13 cellular contexts compared by ENCODE assay signal in the genomic region with DNA sequence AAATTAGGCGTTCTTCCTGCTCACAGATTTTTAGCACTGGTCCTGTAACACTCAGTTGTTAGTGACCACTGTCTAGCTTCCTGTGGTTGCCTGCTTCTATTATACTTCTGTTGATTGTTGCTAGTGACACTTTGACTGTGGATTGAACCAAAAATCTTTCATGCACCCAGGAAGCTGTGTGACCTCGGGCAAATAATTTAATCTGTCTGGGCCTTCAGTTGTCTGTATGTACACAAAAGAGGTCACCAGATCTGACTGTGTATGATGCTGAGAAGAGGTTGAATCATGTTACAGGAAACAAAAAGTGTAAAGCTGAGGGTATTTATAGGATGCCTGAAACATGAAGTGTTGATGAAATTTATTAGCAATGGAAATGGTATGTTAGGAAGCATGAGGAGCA. TPM values are rescaled to one million over a fixed set of nuclear protein-coding genes. Genes with fewer than 3 reads are reported as not detected.
DNase-seq lines count a peak whose midpoint lies in the region; ATAC-seq, FAIRE-seq and TF ChIP-seq lines count a peak whose summit lies in the region.
"Had no signal": no experiment of that assay in that cellular context is flagged by ENCODE, and none has a peak within 500 bp of the region (broad histone marks: within the 10 kb centered on the region; RNA-seq: fewer than 3 reads in every experiment).

No MANE protein-coding gene starts in this region.

- peak; percentile 62 for ATAC-seq in activated CD8-positive, alpha-beta memory T cell treated with anti-CD3 and anti-CD28 coated beads, Interleukin-2, amount 10 ng/mL, durations not matched to agents 7 days and 5 days
- ATAC-seq in HG03354 (IDR thresholded peaks at IDR 0.05; ENCODE audit: poor library complexity, severe bottlenecking, unreplicated experiment) = peak; percentile 36
- peak; percentile 82 for ATAC-seq in stimulated activated effector memory CD8-positive, alpha-beta T cell treated with anti-CD3 and anti-CD28 coated beads, Interleukin-12 subunit alpha, Interleukin-12 subunit beta, amount 100 ng/mL, for 72 hours

- H3K9me3 ChIP-seq in astrocyte (ENCODE audit: insufficient read depth, low read depth, low read length) (no peaks in the 10 kb centered on the region), ovary (no peaks in the 10 kb centered on the region)

- H4K20me1 ChIP-seq in astrocyte (ENCODE audit: insufficient read depth, low read length) = no peaks in the 10 kb centered on the region

- H3K27me3 ChIP-seq in astrocyte (ENCODE audit: insufficient read depth, low read length) = no peaks in the 10 kb centered on the region
- no peaks in the 10 kb centered on the region for H3K27me3 ChIP-seq in ovary

- WGBS in ovary, 3 donors = 81 to 96% (median 91%) methylated on average over 2 of the region's 2 CpGs

- H3K27me3 Mint-ChIP-seq in activated CD8-positive, alpha-beta memory T cell treated with anti-CD3 and anti-CD28 coated beads, Interleukin-2, amount 10 ng/mL, durations not matched to agents 7 days and 5 days = no peaks in the 10 kb centered on the region
- H3K27me3 Mint-ChIP-seq in astrocyte (ENCODE audit: low read depth, unreplicated experiment) = peaks cover 2% of the 10 kb centered on the region

- TF ChIP-seq CTCF in astrocyte (IDR thresholded peaks at IDR 0.05; ENCODE audit: insufficient read depth, low read depth, low read length) (no peak), GM10248 (IDR thresholded peaks at IDR 0.05; ENCODE audit: control extremely low read depth, extremely low read depth, low read depth, missing control alignments) (no peak), ovary (IDR thresholded peaks at IDR 0.05) (no peak)

- no peaks in the 10 kb centered on the region for H3K79me2 ChIP-seq in astrocyte (ENCODE audit: insufficient read depth, low read length)

- H3K36me3 Mint-ChIP-seq in activated CD8-positive, alpha-beta memory T cell treated with anti-CD3 and anti-CD28 coated beads, Interleukin-2, amount 10 ng/mL, durations not matched to agents 7 days and 5 days = peaks cover 34% of the 10 kb centered on the region
- H3K36me3 Mint-ChIP-seq in astrocyte (ENCODE audit: low read depth, unreplicated experiment) = no peaks in the 10 kb centered on the region
- H3K36me3 Mint-ChIP-seq in stimulated activated effector memory CD8-positive, alpha-beta T cell treated with anti-CD3 and anti-CD28 coated beads, Interleukin-12 subunit alpha, Interleukin-12 subunit beta, amount 100 ng/mL, for 72 hours = peaks cover 100% of the 10 kb centered on the region

- H3K36me3 ChIP-seq in astrocyte (ENCODE audit: insufficient read depth, low read length) = no peaks in the 10 kb centered on the region
- H3K36me3 ChIP-seq in ovary = no peaks in the 10 kb centered on the region

- no peak overlapping the region for H3K9ac ChIP-seq in astrocyte (ENCODE audit: low read length)

- H3K9me3 Mint-ChIP-seq in activated CD8-positive, alpha-beta memory T cell treated with anti-CD3 and anti-CD28 coated beads, Interleukin-2, amount 10 ng/mL, durations not matched to agents 7 days and 5 days (ENCODE audit: low read depth) = no peaks in the 10 kb centered on the region
- H3K9me3 Mint-ChIP-seq in astrocyte (ENCODE audit: unreplicated experiment) = peaks cover 3% of the 10 kb centered on the region
- no peaks in the 10 kb centered on the region for H3K9me3 Mint-ChIP-seq in stimulated activated effector memory CD8-positive, alpha-beta T cell treated with anti-CD3 and anti-CD28 coated beads, Interleukin-12 subunit alpha, Interleukin-12 subunit beta, amount 100 ng/mL, for 72 hours

- no peak overlapping the region for H2AFZ ChIP-seq in astrocyte (ENCODE audit: low read depth, low read length)

- TF ChIP-seq EP300 in ovary (IDR thresholded peaks at IDR 0.05) = no peak

- peak overlapping the region; percentile 29 for H3K4me3 Mint-ChIP-seq in activated CD8-positive, alpha-beta memory T cell treated with anti-CD3 and anti-CD28 coated beads, Interleukin-2, amount 10 ng/mL, durations not matched to agents 7 days and 5 days
- no peak overlapping the region for H3K4me3 Mint-ChIP-seq in astrocyte (ENCODE audit: unreplicated experiment)
- peak overlapping the region; percentile 44 for H3K4me3 Mint-ChIP-seq in stimulated activated effector memory CD8-positive, alpha-beta T cell treated with anti-CD3 and anti-CD28 coated beads, Interleukin-12 subunit alpha, Interleukin-12 subunit beta, amount 100 ng/mL, for 72 hours

- peaks cover 5% of the 10 kb centered on the region for H3K4me1 ChIP-seq in astrocyte (ENCODE audit: insufficient read depth, low read length)
- no peaks in the 10 kb centered on the region for H3K4me1 ChIP-seq in ovary (ENCODE audit: insufficient read depth)

- H3K4me3 ChIP-seq in astrocyte (ENCODE audit: insufficient read depth, low read depth, low read length) (no peak overlapping the region), ovary (no peak overlapping the region)

- no peak for TF ChIP-seq POLR2A in ovary (IDR thresholded peaks at IDR 0.05)

- intact Hi-C loops in ovary (cut with DNase I) = no loop called here

- POLR2A ChIA-PET in GM10248 (lab: Yijun Ruan, JAX) = no interaction called here

- no peak for FAIRE-seq in astrocyte (lab: Jason Lieb, UNC)

- peaks cover 73% of the 10 kb centered on the region for H3K4me1 Mint-ChIP-seq in activated CD8-positive, alpha-beta memory T cell treated with anti-CD3 and anti-CD28 coated beads, Interleukin-2, amount 10 ng/mL, durations not matched to agents 7 days and 5 days
- peaks cover 11% of the 10 kb centered on the region for H3K4me1 Mint-ChIP-seq in astrocyte (ENCODE audit: low read depth, unreplicated experiment)
- peaks cover 54% of the 10 kb centered on the region for H3K4me1 Mint-ChIP-seq in stimulated activated effector memory CD8-positive, alpha-beta T cell treated with anti-CD3 and anti-CD28 coated beads, Interleukin-12 subunit alpha, Interleukin-12 subunit beta, amount 100 ng/mL, for 72 hours

- H3K27ac Mint-ChIP-seq in activated CD8-positive, alpha-beta memory T cell treated with anti-CD3 and anti-CD28 coated beads, Interleukin-2, amount 10 ng/mL, durations not matched to agents 7 days and 5 days = peak overlapping the region; percentile 81
- H3K27ac Mint-ChIP-seq in astrocyte (ENCODE audit: unreplicated experiment) = no peak overlapping the region
- peak overlapping the region; percentile 77 for H3K27ac Mint-ChIP-seq in stimulated activated effector memory CD8-positive, alpha-beta T cell treated with anti-CD3 and anti-CD28 coated beads, Interleukin-12 subunit alpha, Interleukin-12 subunit beta, amount 100 ng/mL, for 72 hours

- CTCF ChIA-PET in activated CD8-positive, alpha-beta memory T cell treated with anti-CD3 and anti-CD28 coated beads, Interleukin-2, amount 10 ng/mL, durations not matched to agents 7 days and 5 days (lab: Charles Lee) = interaction anchor here (1.2 to 1.9 kb wide), 2 partner anchors 15 to 20 kb away, joined by 4 to 6 read pairs; no protein-coding TSS in a partner anchor
- CTCF ChIA-PET in GM10248 (lab: Yijun Ruan, JAX) = interaction anchor here (1.1 to 1.2 kb wide), 2 partner anchors 9 to 13 kb away, joined by 3 to 5 read pairs; a partner anchor contains a TSS

- DNase-seq in activated CD8-positive, alpha-beta memory T cell treated with anti-CD3 and anti-CD28 coated beads, Interleukin-2, amount 10 ng/mL, durations not matched to agents 7 days and 5 days = peak; percentile 63
- DNase-seq in activated CD8-positive, alpha-beta memory T cell treated with anti-CD3 and anti-CD28 coated beads, Interleukin-2, amount 50 U/mL, for 4 hours = no peak
- DNase-seq in astrocyte (ENCODE audit: low read depth) (peak; percentile 40), GM10248 (ENCODE audit: extremely low spot score) (no peak), ovary (no peak), HT-29 (ENCODE audit: low spot score) (no peak)
- DNase-seq in stimulated activated effector memory CD8-positive, alpha-beta T cell treated with anti-CD3 and anti-CD28 coated beads, Interleukin-12 subunit alpha, Interleukin-12 subunit beta, amount 100 ng/mL, for 72 hours (ENCODE audit: low spot score in 2 of 2) = no peak
- DNase-seq: Karpas-422; NK-92 treated with Interleukin-12 subunit alpha and Interleukin-12 subunit beta, amount 100 ng/mL, for 24 hours; stimulated activated CD4-positive, alpha-beta T cell treated with anti-CD3 and anti-CD28 coated beads, Interleukin-4, amount 100 ng/mL, for 24 hours had no signal

- peak overlapping the region; percentile 41 for H3K4me2 ChIP-seq in astrocyte (ENCODE audit: low read length)

- no peak overlapping the region for H3K27ac ChIP-seq in astrocyte (ENCODE audit: low read depth, low read length)
- no peak overlapping the region for H3K27ac ChIP-seq in ovary
- H3K27ac ChIP-seq: VCaP had no signal

RNA-seq across cellular contexts. Expression of a gene that starts 12.7 kb away (rescaled TPM):
- total RNA-seq in activated CD8-positive, alpha-beta memory T cell treated with anti-CD3 and anti-CD28 coated beads, Interleukin-2, amount 10 ng/mL, durations not matched to agents 7 days and 5 days = 10 to 100 TPM; 26.9 to 49.7 TPM
- total RNA-seq in astrocyte (not detected in 2 replicates), ovary (under 1 TPM in 3 of 7 donors, not detected in 4; 0.07 to 0.33 (median 0.11) TPM)
- polyA plus RNA-seq in ovary = under 1 TPM; 0.05 to 0.40 TPM
- total RNA-seq in HT-29 (2014; rRNA removed; shearing (Covaris generic)) = not detected in 2 replicates
- polyA plus RNA-seq: AG04450 had no signal

Comparison
In these comparisons a context has a peak if more than half of its experiments do, and no peak if none do; other contexts are left out.
1. DNase-seq: peak in activated CD8-positive, alpha-beta memory T cell treated with anti-CD3 and anti-CD28 coated beads, Interleukin-2, amount 10 ng/mL, durations not matched to agents 7 days and 5 days (single experiment) and astrocyte (single experiment); none in activated CD8-positive, alpha-beta memory T cell treated with anti-CD3 and anti-CD28 coated beads, Interleukin-2, amount 50 U/mL, for 4 hours (single experiment), stimulated activated effector memory CD8-positive, alpha-beta T cell treated with anti-CD3 and anti-CD28 coated beads, Interleukin-12 subunit alpha, Interleukin-12 subunit beta, amount 100 ng/mL, for 72 hours (0 of 2), GM10248 (single experiment), ovary (0 of 5) and HT-29 (single experiment).
2. RNA of a gene that starts 12.7 kb away (total RNA-seq): 26.9 to 49.7 TPM in activated CD8-positive, alpha-beta memory T cell treated with anti-CD3 and anti-CD28 coated beads, Interleukin-2, amount 10 ng/mL, durations not matched to agents 7 days and 5 days; 0.07 to 0.33 TPM in ovary, not detected in astrocyte and not detected in HT-29; every median in the first group is over 10 times any median in the second.
3. Peak in every context shown above with its lines, with median percentiles within 50 percentile points of each other: ATAC-seq.